ENCODE assay signal across 25 cellular contexts in the genomic region with DNA sequence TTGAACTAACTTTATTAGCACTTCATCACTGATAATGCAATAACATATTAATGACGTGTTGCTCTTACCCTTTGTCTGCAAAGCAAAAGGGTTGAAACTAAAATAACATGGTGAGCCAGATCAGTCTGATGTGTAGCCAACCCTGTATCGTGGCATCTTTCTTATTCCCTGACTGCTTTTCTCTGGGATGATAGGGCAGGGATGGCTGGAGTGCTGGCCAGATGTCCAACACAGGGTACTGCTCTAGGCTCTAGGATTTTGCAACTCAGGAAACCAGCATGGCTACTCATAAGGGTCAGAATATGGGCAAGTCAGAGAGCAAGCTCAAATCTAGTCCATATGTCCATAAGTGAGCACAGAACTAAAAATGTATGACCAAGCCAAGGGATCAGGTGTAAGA.
"Had no signal": no experiment of that assay in that cellular context is flagged by ENCODE, and none has a peak within 500 bp of the region (broad histone marks: within the 10 kb centered on the region; RNA-seq: fewer than 3 reads in every experiment).

No MANE protein-coding gene starts in this region.

- H3K4me1 ChIP-seq: heart left ventricle, parathyroid adenoma, right lobe of liver, stomach, suprapubic skin, tibial nerve had no signal

- H3K9ac ChIP-seq: parathyroid adenoma had no signal

- H3K79me2 ChIP-seq: parathyroid adenoma had no signal

- H3K4me3 ChIP-seq: heart left ventricle, mucosa of descending colon, right lobe of liver, stomach, suprapubic skin, tibial nerve had no signal

- H3K27ac Mint-ChIP-seq: activated naive CD8-positive, alpha-beta T cell treated with anti-CD3 and anti-CD28 coated beads for 36 hours; dendritic cell treated with granulocyte-macrophage colony-stimulating factor and Interleukin-4, amounts not matched to agents 40 ng/mL and 50 ng/mL, for 4 days; nephron progenitor cell; stimulated activated memory B cell treated with anti-CD40 and anti-IgM and Interleukin-4, amounts not matched to agents 10 μg/mL and 1 μg/mL and 100 μg/mL, for 72 hours; T-helper 17 cell had no signal

- DNase-seq: activated CD4-positive, alpha-beta T cell treated with anti-CD3 and anti-CD28 coated beads for 4 hours; activated CD4-positive, alpha-beta T cell treated with anti-CD3 and anti-CD28 coated beads, Interleukin-2, amount 50 U/mL, for 48 hours; activated CD4-positive, CD25-positive, alpha-beta regulatory T cell; activated naive CD4-positive, alpha-beta T cell treated with Interleukin-2 at 50 U/mL for 16 hours; activated naive CD8-positive, alpha-beta T cell treated with anti-CD3 and anti-CD28 coated beads for 36 hours; activated T-cell treated with anti-CD3 and anti-CD28 coated beads, Interleukin-2, amount 50 U/mL, for 48 hours; amygdala; effector CD4-positive, alpha-beta T cell; erythroblast; left colon; mucosa of descending colon; nephron progenitor cell; right lobe of liver; small intestine; stimulated activated CD4-positive, alpha-beta T cell treated with anti-CD3 and anti-CD28 coated beads, Interleukin-15, amount 100 ng/mL, for 24 hours; stomach; T-helper 17 cell had no signal

- FAIRE-seq: endometrium, small intestine, urothelium cell line had no signal

- H3K4me1 Mint-ChIP-seq: activated naive CD8-positive, alpha-beta T cell treated with anti-CD3 and anti-CD28 coated beads for 36 hours; stimulated activated memory B cell treated with anti-CD40 and anti-IgM and Interleukin-4, amounts not matched to agents 10 μg/mL and 1 μg/mL and 100 μg/mL, for 72 hours; T-helper 17 cell had no signal

- H3K36me3 ChIP-seq: heart left ventricle, right lobe of liver, stomach, suprapubic skin, tibial nerve had no signal

- H3K9me3 Mint-ChIP-seq: activated naive CD8-positive, alpha-beta T cell treated with anti-CD3 and anti-CD28 coated beads for 36 hours; nephron progenitor cell; stimulated activated memory B cell treated with anti-CD40 and anti-IgM and Interleukin-4, amounts not matched to agents 10 μg/mL and 1 μg/mL and 100 μg/mL, for 72 hours had no signal

- H3K36me3 Mint-ChIP-seq: activated naive CD8-positive, alpha-beta T cell treated with anti-CD3 and anti-CD28 coated beads for 36 hours; stimulated activated memory B cell treated with anti-CD40 and anti-IgM and Interleukin-4, amounts not matched to agents 10 μg/mL and 1 μg/mL and 100 μg/mL, for 72 hours had no signal

- H2AFZ ChIP-seq: parathyroid adenoma had no signal

- H3K27me3 ChIP-seq: heart left ventricle, right lobe of liver, stomach, suprapubic skin, tibial nerve had no signal

- H3K27me3 Mint-ChIP-seq: dendritic cell treated with granulocyte-macrophage colony-stimulating factor and Interleukin-4, amounts not matched to agents 40 ng/mL and 50 ng/mL, for 4 days; stimulated activated memory B cell treated with anti-CD40 and anti-IgM and Interleukin-4, amounts not matched to agents 10 μg/mL and 1 μg/mL and 100 μg/mL, for 72 hours had no signal

- H3K27ac ChIP-seq: heart left ventricle, parathyroid adenoma, right lobe of liver, stomach, suprapubic skin, tibial nerve had no signal

- H3K9me3 ChIP-seq: heart left ventricle, mucosa of descending colon, right lobe of liver, stomach, suprapubic skin, tibial nerve had no signal

- H3K4me3 Mint-ChIP-seq: activated naive CD8-positive, alpha-beta T cell treated with anti-CD3 and anti-CD28 coated beads for 36 hours; dendritic cell treated with granulocyte-macrophage colony-stimulating factor and Interleukin-4, amounts not matched to agents 40 ng/mL and 50 ng/mL, for 4 days; nephron progenitor cell; stimulated activated memory B cell treated with anti-CD40 and anti-IgM and Interleukin-4, amounts not matched to agents 10 μg/mL and 1 μg/mL and 100 μg/mL, for 72 hours; T-helper 17 cell had no signal
